Comparison of ENCODE assay signal across 1 cellular context in genomic region chr17:44218344-44219125, GRCh38.
TF ChIP-seq lines count a peak whose summit lies in the region.

No MANE protein-coding gene starts in this region.

TF ChIP-seq in K562, 482 proteins besides CTCF, POLR2A, EP300 and RAD21 (continues in another document):
- 0 out of 2 replicates have a peak, but pooled peaks have one; percentile 37 for TF ChIP-seq CREM (IDR thresholded peaks at IDR 0.05; ENCODE audit: low read depth)
- no peak for TF ChIP-seq ARID2 (IDR thresholded peaks at IDR 0.05)
- peak in 1 of 3 experiments; percentile 28 for TF ChIP-seq YY1 (IDR thresholded peaks at IDR 0.05; ENCODE audit: borderline replicate concordance in 1 of 3, control insufficient read depth in 1 of 3, extremely low read depth in 1 of 3, insufficient read depth in 3 of 3, insufficient read length in 1 of 3, insufficient replicate concordance in 2 of 3, low read depth in 1 of 3, low read length in 2 of 3)
- no peak for TF ChIP-seq ZNF224 (CRISPR knock-in tag; IDR thresholded peaks at IDR 0.05)
- peak; percentile 96 for TF ChIP-seq ZBTB7A (IDR thresholded peaks at IDR 0.05; ENCODE audit: borderline replicate concordance, control insufficient read depth, low read depth, low read length)
- TF ChIP-seq MYC (IDR thresholded peaks at IDR 0.05; ENCODE audit: low read depth, low read length) = peak; percentile 80
- TF ChIP-seq MYC (CRISPR knock-in tag; IDR thresholded peaks at IDR 0.05; ENCODE audit: borderline replicate concordance, low read depth) = no peak
- TF ChIP-seq ZBTB11 (CRISPR knock-in tag; IDR thresholded peaks at IDR 0.05) = peak in 1 of 3 experiments; percentile 76; a peak in 2 of 6 replicates
- no peak for TF ChIP-seq RCOR1 (IDR thresholded peaks at IDR 0.05; ENCODE audit: borderline replicate concordance in 1 of 2, low read depth in 2 of 2, low read length in 2 of 2)
- peak; percentile 62; the same call in 1 of the 2 replicates for TF ChIP-seq POLR2H (tag; IDR thresholded peaks at IDR 0.05; ENCODE audit: low read depth)
- TF ChIP-seq ZBTB1 (CRISPR knock-in tag; IDR thresholded peaks at IDR 0.05; ENCODE audit: borderline replicate concordance, low read depth) = peak; percentile 93
- TF ChIP-seq L3MBTL2 (IDR thresholded peaks at IDR 0.05) = 0 out of 2 replicates have a peak, but pooled peaks have one; percentile 11
- 0 out of 2 replicates have a peak, but pooled peaks have one; percentile 28 for TF ChIP-seq ZNF766 (CRISPR knock-in tag; conservative IDR thresholded peaks at IDR 0.05)
- 0 out of 4 replicates have a peak, but pooled peaks of 1 of the 2 experiments have one; percentile 39 for TF ChIP-seq SIN3A (IDR thresholded peaks at IDR 0.05; ENCODE audit: borderline replicate concordance in 2 of 2, control insufficient read depth in 1 of 2, low read depth in 2 of 2, low read length in 2 of 2)
- TF ChIP-seq, protein P1, sequence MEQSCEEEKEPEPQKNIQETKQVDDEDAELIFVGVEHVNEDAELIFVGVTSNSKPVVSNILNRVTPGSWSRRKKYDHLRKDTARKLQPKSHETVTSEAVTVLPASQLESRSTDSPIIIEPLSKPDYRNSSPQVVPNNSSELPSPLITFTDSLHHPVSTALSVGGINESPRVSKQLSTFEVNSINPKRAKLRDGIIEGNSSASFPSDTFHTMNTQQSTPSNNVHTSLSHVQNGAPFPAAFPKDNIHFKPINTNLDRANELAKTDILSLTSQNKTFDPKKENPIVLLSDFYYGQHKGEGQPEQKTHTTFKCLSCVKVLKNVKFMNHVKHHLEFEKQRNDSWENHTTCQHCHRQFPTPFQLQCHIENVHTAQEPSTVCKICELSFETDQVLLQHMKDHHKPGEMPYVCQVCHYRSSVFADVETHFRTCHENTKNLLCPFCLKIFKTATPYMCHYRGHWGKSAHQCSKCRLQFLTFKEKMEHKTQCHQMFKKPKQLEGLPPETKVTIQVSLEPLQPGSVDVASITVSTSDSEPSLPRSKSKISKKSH (CRISPR knock-in tag; IDR thresholded peaks at IDR 0.05) = no peak
- TF ChIP-seq ZNF134 (CRISPR knock-in tag; conservative IDR thresholded peaks at IDR 0.05) = no peak
- peak in 1 of 2 experiments; percentile 95; a peak in 2 of 4 replicates for TF ChIP-seq MAZ (CRISPR knock-in tag; conservative IDR thresholded peaks at IDR 0.05 in 1 of 2, IDR thresholded peaks at IDR 0.05 in 1 of 2)
- TF ChIP-seq, protein P2, sequence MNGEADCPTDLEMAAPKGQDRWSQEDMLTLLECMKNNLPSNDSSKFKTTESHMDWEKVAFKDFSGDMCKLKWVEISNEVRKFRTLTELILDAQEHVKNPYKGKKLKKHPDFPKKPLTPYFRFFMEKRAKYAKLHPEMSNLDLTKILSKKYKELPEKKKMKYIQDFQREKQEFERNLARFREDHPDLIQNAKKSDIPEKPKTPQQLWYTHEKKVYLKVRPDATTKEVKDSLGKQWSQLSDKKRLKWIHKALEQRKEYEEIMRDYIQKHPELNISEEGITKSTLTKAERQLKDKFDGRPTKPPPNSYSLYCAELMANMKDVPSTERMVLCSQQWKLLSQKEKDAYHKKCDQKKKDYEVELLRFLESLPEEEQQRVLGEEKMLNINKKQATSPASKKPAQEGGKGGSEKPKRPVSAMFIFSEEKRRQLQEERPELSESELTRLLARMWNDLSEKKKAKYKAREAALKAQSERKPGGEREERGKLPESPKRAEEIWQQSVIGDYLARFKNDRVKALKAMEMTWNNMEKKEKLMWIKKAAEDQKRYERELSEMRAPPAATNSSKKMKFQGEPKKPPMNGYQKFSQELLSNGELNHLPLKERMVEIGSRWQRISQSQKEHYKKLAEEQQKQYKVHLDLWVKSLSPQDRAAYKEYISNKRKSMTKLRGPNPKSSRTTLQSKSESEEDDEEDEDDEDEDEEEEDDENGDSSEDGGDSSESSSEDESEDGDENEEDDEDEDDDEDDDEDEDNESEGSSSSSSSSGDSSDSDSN (IDR thresholded peaks at IDR 0.05; ENCODE audit: borderline replicate concordance in 1 of 2, low read depth in 2 of 2, low read length in 2 of 2) = no peak
- TF ChIP-seq NKRF (IDR thresholded peaks at IDR 0.05; ENCODE audit: borderline replicate concordance) = 0 out of 2 replicates have a peak, but pooled peaks have one; percentile 24
- peak; percentile 17 to 47; a peak in 2 of 4 replicates for TF ChIP-seq MNT (conservative IDR thresholded peaks at IDR 0.05)
- TF ChIP-seq, protein P3, sequence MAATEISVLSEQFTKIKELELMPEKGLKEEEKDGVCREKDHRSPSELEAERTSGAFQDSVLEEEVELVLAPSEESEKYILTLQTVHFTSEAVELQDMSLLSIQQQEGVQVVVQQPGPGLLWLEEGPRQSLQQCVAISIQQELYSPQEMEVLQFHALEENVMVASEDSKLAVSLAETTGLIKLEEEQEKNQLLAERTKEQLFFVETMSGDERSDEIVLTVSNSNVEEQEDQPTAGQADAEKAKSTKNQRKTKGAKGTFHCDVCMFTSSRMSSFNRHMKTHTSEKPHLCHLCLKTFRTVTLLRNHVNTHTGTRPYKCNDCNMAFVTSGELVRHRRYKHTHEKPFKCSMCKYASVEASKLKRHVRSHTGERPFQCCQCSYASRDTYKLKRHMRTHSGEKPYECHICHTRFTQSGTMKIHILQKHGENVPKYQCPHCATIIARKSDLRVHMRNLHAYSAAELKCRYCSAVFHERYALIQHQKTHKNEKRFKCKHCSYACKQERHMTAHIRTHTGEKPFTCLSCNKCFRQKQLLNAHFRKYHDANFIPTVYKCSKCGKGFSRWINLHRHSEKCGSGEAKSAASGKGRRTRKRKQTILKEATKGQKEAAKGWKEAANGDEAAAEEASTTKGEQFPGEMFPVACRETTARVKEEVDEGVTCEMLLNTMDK (IDR thresholded peaks at IDR 0.05; ENCODE audit: borderline replicate concordance, insufficient read depth, low read depth, low read length, poor library complexity, severe bottlenecking) = peak; percentile 71
- TF ChIP-seq KDM5B (IDR thresholded peaks at IDR 0.05; ENCODE audit: insufficient replicate concordance, low read depth, low read length) = peak; percentile 48
- peak; percentile 16 for TF ChIP-seq TBP (optimal IDR thresholded peaks at IDR 0.05; ENCODE audit: low read depth, low read length)
- no peak for TF ChIP-seq MTA1 (IDR thresholded peaks at IDR 0.05; ENCODE audit: borderline replicate concordance)
- peak; percentile 1 for TF ChIP-seq HNRNPLL (IDR thresholded peaks at IDR 0.05; ENCODE audit: low read depth, low read length, poor library complexity, severe bottlenecking)
- peak; percentile 76; the same call in 1 of the 2 replicates for TF ChIP-seq ZNF589 (CRISPR knock-in tag; IDR thresholded peaks at IDR 0.05; ENCODE audit: low read depth)
- TF ChIP-seq, protein P4, sequence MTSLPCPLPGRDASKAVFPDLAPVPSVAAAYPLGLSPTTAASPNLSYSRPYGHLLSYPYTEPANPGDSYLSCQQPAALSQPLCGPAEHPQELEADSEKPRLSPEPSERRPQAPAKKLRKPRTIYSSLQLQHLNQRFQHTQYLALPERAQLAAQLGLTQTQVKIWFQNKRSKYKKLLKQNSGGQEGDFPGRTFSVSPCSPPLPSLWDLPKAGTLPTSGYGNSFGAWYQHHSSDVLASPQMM (CRISPR knock-in tag; IDR thresholded peaks at IDR 0.05) = no peak
- no peak for TF ChIP-seq MXI1 (IDR thresholded peaks at IDR 0.05; ENCODE audit: low read depth, low read length)
- TF ChIP-seq SUPT5H (IDR thresholded peaks at IDR 0.05) = no peak
- TF ChIP-seq ZNF384 (IDR thresholded peaks at IDR 0.05; ENCODE audit: low read depth, low read length) = peak; percentile 99
- TF ChIP-seq TAF1 (IDR thresholded peaks at IDR 0.05; ENCODE audit: control insufficient read depth, extremely low read depth, insufficient read depth, low read length, severe bottlenecking) = peak; percentile 40
